In genomic region chrX:48794993-48795501, GRCh38 we compare ENCODE assay signal across 13 cellular contexts. TPM values are rescaled to one million over a fixed set of nuclear protein-coding genes. Genes with fewer than 3 reads are reported as not detected.
DNase-seq lines count a peak whose midpoint lies in the region; ATAC-seq, FAIRE-seq and TF ChIP-seq lines count a peak whose summit lies in the region.
"Had no signal": no experiment of that assay in that cellular context is flagged by ENCODE, and none has a peak within 500 bp of the region (broad histone marks: within the 10 kb centered on the region; RNA-seq: fewer than 3 reads in every experiment).

No MANE protein-coding gene starts in this region.

- no peaks in the 10 kb centered on the region for H3K79me2 ChIP-seq in mesendoderm (ENCODE audit: control insufficient read depth, insufficient read depth, low read length)

- no peaks in the 10 kb centered on the region for H3K4me1 ChIP-seq in mesendoderm (ENCODE audit: control insufficient read depth, low read depth, low read length)

- H3K27ac ChIP-seq in mesendoderm (ENCODE audit: low read depth, low read length): no peak overlapping the region
- H3K27ac ChIP-seq: KMS-11 had no signal

- no CpG with 5 or more reads among the region's 8 CpGs for WGBS in mesendoderm (ENCODE audit: extremely low coverage, insufficient coverage, low lambda C conversion rate)

- no peak overlapping the region for H3K56ac ChIP-seq in mesendoderm (ENCODE audit: low read length)

- no peak overlapping the region for H3K23ac ChIP-seq in mesendoderm (ENCODE audit: low read length)

- no peak overlapping the region for H3K18ac ChIP-seq in mesendoderm (ENCODE audit: low read length)

- H3K4ac ChIP-seq in mesendoderm (ENCODE audit: low read depth, low read length): no peak overlapping the region

- no peak overlapping the region for H3K4me2 ChIP-seq in mesendoderm (ENCODE audit: low read length)
- H3K4me2 ChIP-seq: KMS-11 had no signal

- H3K79me1 ChIP-seq in mesendoderm (ENCODE audit: low read length): no peaks in the 10 kb centered on the region

- H3K27me3 ChIP-seq in BJ (ENCODE audit: control insufficient read depth, insufficient read depth, low read length) (no peaks in the 10 kb centered on the region), bronchial epithelial cell (ENCODE audit: control insufficient read depth, insufficient read depth, low read length) (no peaks in the 10 kb centered on the region), mesendoderm (ENCODE audit: insufficient read depth, low read length, poor library complexity) (no peaks in the 10 kb centered on the region)

- H2BK15ac ChIP-seq in mesendoderm (replicated peaks; ENCODE audit: low read depth): no peak overlapping the region

- H2AK5ac ChIP-seq in mesendoderm (ENCODE audit: low read length): no peak overlapping the region

- no peak overlapping the region for H2BK5ac ChIP-seq in mesendoderm (ENCODE audit: low read length)

- H4K5ac ChIP-seq in mesendoderm (ENCODE audit: low read length): no peak overlapping the region

- H3K4me3 ChIP-seq in BJ (ENCODE audit: low read depth, low read length) (no peak overlapping the region), bronchial epithelial cell (ENCODE audit: low read depth, low read length) (no peak overlapping the region), mesendoderm (ENCODE audit: low read length) (no peak overlapping the region)

- CTCF ChIA-PET in BJ (lab: Yijun Ruan, JAX): interaction anchor here (0.7 kb wide), 1 partner anchor 109 kb away, joined by 3 read pairs; no protein-coding TSS in a partner anchor

- H3K36me3 ChIP-seq in BJ (ENCODE audit: control insufficient read depth, insufficient read depth, low read length) (no peaks in the 10 kb centered on the region), bronchial epithelial cell (ENCODE audit: control insufficient read depth, insufficient read depth, low read length) (no peaks in the 10 kb centered on the region), mesendoderm (ENCODE audit: control insufficient read depth, insufficient read depth, low read length) (no peaks in the 10 kb centered on the region)

- POLR2A ChIA-PET in BJ (lab: Charles Lee): no interaction called here

- no peak for FAIRE-seq in bronchial epithelial cell (lab: Jason Lieb, UNC)
- FAIRE-seq: colon had no signal

- TF ChIP-seq CTCF in BJ (IDR thresholded peaks at IDR 0.05; ENCODE audit: insufficient read depth, low read depth, low read length): no peak
- TF ChIP-seq CTCF in bronchial epithelial cell (IDR thresholded peaks at IDR 0.05; ENCODE audit: insufficient read depth, low read length, severe bottlenecking): no peak

- no peak overlapping the region for H2BK120ac ChIP-seq in mesendoderm (ENCODE audit: low read depth, low read length)

- no peak overlapping the region for H3K9ac ChIP-seq in mesendoderm (ENCODE audit: low read length)
- H3K9ac ChIP-seq: KMS-11 had no signal

- no peak overlapping the region for H4K8ac ChIP-seq in mesendoderm (ENCODE audit: low read depth, low read length)

- ATAC-seq in GM19324 (IDR thresholded peaks at IDR 0.05; ENCODE audit: low FRiP score, unreplicated experiment) (no peak), GM21528 (IDR thresholded peaks at IDR 0.05; ENCODE audit: low FRiP score, unreplicated experiment) (no peak), GM18909 (IDR thresholded peaks at IDR 0.05; ENCODE audit: poor library complexity, unreplicated experiment) (no peak)

- DNase-seq in BJ (ENCODE audit: low read depth) (peak; percentile 19), LHCN-M2 (ENCODE audit: low read depth) (peak; percentile 34), bronchial epithelial cell (ENCODE audit: low read depth) (peak; percentile 52), mesendoderm (peak; percentile 41)
- no peak for DNase-seq in effector CD4-positive, alpha-beta T cell
- DNase-seq: activated CD4-positive, alpha-beta T cell treated with anti-CD3 and anti-CD28 coated beads for 1 hour; hypothalamus had no signal

RNA-seq across cellular contexts. Expression of gene HDAC6, which starts 6.8 kb away (rescaled TPM):
- polyA plus RNA-seq in BJ (2011; rRNA removed): 22.5 and 32.1 TPM in 2 replicates
- polyA minus RNA-seq in BJ (2011; rRNA and poly(A)+ RNA removed): 19.7 and 33.0 TPM in 2 replicates
- total RNA-seq in LHCN-M2 (2014; rRNA removed) (49.1 and 71.2 TPM in 2 replicates), bronchial epithelial cell (33.2 and 36.2 TPM in 2 replicates)
- polyA plus RNA-seq in LHCN-M2 (2012): 33.0 TPM
- polyA plus RNA-seq in mesendoderm (2013, experiment 1 of 2): 31.5 TPM
- 29.5 TPM for polyA plus RNA-seq in mesendoderm (2013, experiment 2 of 2)

RNA-seq across cellular contexts. Expression of gene GATA1, which starts 8.7 kb away (rescaled TPM):
- polyA plus RNA-seq in BJ (2011; rRNA removed): not detected in 2 replicates
- polyA minus RNA-seq in BJ (2011; rRNA and poly(A)+ RNA removed): 0.24 TPM in 1 of 2 replicates, not detected in the other
- total RNA-seq in LHCN-M2 (2014; rRNA removed): not detected in 2 replicates
- not detected for polyA plus RNA-seq in LHCN-M2 (2012)
- total RNA-seq in bronchial epithelial cell: not detected in 2 replicates
- polyA plus RNA-seq in mesendoderm (2013, experiment 1 of 2): not detected
- polyA plus RNA-seq in mesendoderm (2013, experiment 2 of 2): not detected
- total RNA-seq: activated T-helper 2 cell treated with anti-CD3 and anti-CD28 coated beads, Interferon-gamma antibody, Interleukin-2, Interleukin-4, amounts not matched to agents 10 μg/mL and 5 μg/mL and 100 μg/mL, durations not matched to agents 14 hours and 24 hours and 36 hours had no signal

RNA-seq across cellular contexts. Expression of gene ERAS, which starts 31.3 kb away (rescaled TPM):
- polyA plus RNA-seq in BJ (2011; rRNA removed): not detected in 2 replicates
- polyA minus RNA-seq in BJ (2011; rRNA and poly(A)+ RNA removed): not detected in 2 replicates
- not detected in 2 replicates for total RNA-seq in LHCN-M2 (2014; rRNA removed)
- not detected for polyA plus RNA-seq in LHCN-M2 (2012)
- not detected in 2 replicates for total RNA-seq in bronchial epithelial cell
- not detected for polyA plus RNA-seq in mesendoderm (2013, experiment 1 of 2)
- polyA plus RNA-seq in mesendoderm (2013, experiment 2 of 2): not detected
- total RNA-seq: activated T-helper 2 cell treated with anti-CD3 and anti-CD28 coated beads, Interferon-gamma antibody, Interleukin-2, Interleukin-4, amounts not matched to agents 10 μg/mL and 5 μg/mL and 100 μg/mL, durations not matched to agents 14 hours and 24 hours and 36 hours had no signal

RNA-seq across cellular contexts. Expression of gene GLOD5, which starts 33.5 kb away (rescaled TPM):
- not detected in 2 replicates for polyA plus RNA-seq in BJ (2011; rRNA removed)
- polyA minus RNA-seq in BJ (2011; rRNA and poly(A)+ RNA removed): not detected in 2 replicates
- not detected in 2 replicates for total RNA-seq in LHCN-M2 (2014; rRNA removed)
- polyA plus RNA-seq in LHCN-M2 (2012): not detected
- total RNA-seq in bronchial epithelial cell: not detected in 2 replicates
- polyA plus RNA-seq in mesendoderm (2013, experiment 1 of 2): 0.21 TPM
- polyA plus RNA-seq in mesendoderm (2013, experiment 2 of 2): 0.13 TPM
- total RNA-seq: activated T-helper 2 cell treated with anti-CD3 and anti-CD28 coated beads, Interferon-gamma antibody, Interleukin-2, Interleukin-4, amounts not matched to agents 10 μg/mL and 5 μg/mL and 100 μg/mL, durations not matched to agents 14 hours and 24 hours and 36 hours had no signal

RNA-seq across cellular contexts. Expression of gene PCSK1N, which starts 40.4 kb away (rescaled TPM):
- not detected in 2 replicates for polyA plus RNA-seq in BJ (2011; rRNA removed)
- not detected in 2 replicates for polyA minus RNA-seq in BJ (2011; rRNA and poly(A)+ RNA removed)
- total RNA-seq in LHCN-M2 (2014; rRNA removed) (1.8 and 3.2 TPM in 2 replicates), bronchial epithelial cell (0.26 and 0.51 TPM in 2 replicates)
- 2.6 TPM for polyA plus RNA-seq in LHCN-M2 (2012)
- polyA plus RNA-seq in mesendoderm (2013, experiment 1 of 2): 0.91 TPM
- 0.81 TPM for polyA plus RNA-seq in mesendoderm (2013, experiment 2 of 2)
